Comparison of ENCODE assay signal across 15 cellular contexts in genomic region chr11:31237819-31238771, GRCh38.
DNase-seq lines count a peak whose midpoint lies in the region; ATAC-seq and TF ChIP-seq lines count a peak whose summit lies in the region.
"Had no signal": no experiment of that assay in that cellular context is flagged by ENCODE, and none has a peak within 500 bp of the region (broad histone marks: within the 10 kb centered on the region; RNA-seq: fewer than 3 reads in every experiment).

No MANE protein-coding gene starts in this region.

- H3K27me3 ChIP-seq in ectodermal cell (ENCODE audit: control insufficient read depth, insufficient read depth, low read length, poor library complexity, severe bottlenecking) (no peaks in the 10 kb centered on the region), neural cell (ENCODE audit: insufficient read depth, low read depth, low read length) (peaks cover 21% of the 10 kb centered on the region)

- H3K9me2 ChIP-seq in neural cell (ENCODE audit: insufficient read depth, low read length), result no peaks in the 10 kb centered on the region

- peak overlapping the region; percentile 62 for H3K27ac ChIP-seq in ectodermal cell (ENCODE audit: insufficient read depth, low read depth, low read length, poor library complexity, severe bottlenecking)
- H3K27ac ChIP-seq in neural cell (ENCODE audit: low read length), result no peak overlapping the region
- H3K27ac ChIP-seq: 22Rv1 had no signal

- H3F3A ChIP-seq in neural cell (ENCODE audit: insufficient read depth, low read length, poor library complexity, severe bottlenecking), result no peaks in the 10 kb centered on the region

- TF ChIP-seq EP300 in neural cell (conservative IDR thresholded peaks at IDR 0.05; ENCODE audit: poor library complexity, severe bottlenecking), result no peak

- no peaks in the 10 kb centered on the region for H3K79me2 ChIP-seq in neural cell (replicated peaks; ENCODE audit: insufficient read depth, low read length)

- peaks cover 28% of the 10 kb centered on the region for H3K4me1 ChIP-seq in ectodermal cell (ENCODE audit: control insufficient read depth, insufficient read depth, low read length)

- TF ChIP-seq CTCF in neural cell (IDR thresholded peaks at IDR 0.05; ENCODE audit: poor library complexity, severe bottlenecking), result no peak

- no peak overlapping the region for H3K9ac ChIP-seq in neural cell (ENCODE audit: low read length)

- no peaks in the 10 kb centered on the region for H4K20me1 ChIP-seq in neural cell (ENCODE audit: insufficient read depth)

- H3K4me3 ChIP-seq in ectodermal cell (ENCODE audit: insufficient read depth, low read depth, low read length) (no peak overlapping the region), neural cell (ENCODE audit: low read length) (peak overlapping the region; percentile 32)

- H3K9me3 ChIP-seq in ectodermal cell (ENCODE audit: control insufficient read depth, low read length), result no peaks in the 10 kb centered on the region
- H3K9me3 ChIP-seq in neural cell (ENCODE audit: low read length), result no peaks in the 10 kb centered on the region

- no peak for TF ChIP-seq RAD21 in neural cell (conservative IDR thresholded peaks at IDR 0.05)

- no peak for ATAC-seq in GM21576 (IDR thresholded peaks at IDR 0.05; ENCODE audit: unreplicated experiment)
- ATAC-seq: left colon; natural killer cell treated with Interleukin-12 subunit alpha and Interleukin-12 subunit beta and Interleukin-15 and Interleukin-18, amount 100 ng/mL, for 72 hours had no signal

- WGBS in ectodermal cell, 2 experiments, result 29 to 33% methylated on average over 7 to 8 of the region's 8 CpGs

- H2AFZ ChIP-seq in neural cell (ENCODE audit: low read depth, low read length), result no peak overlapping the region

- peak overlapping the region; percentile 38 for H3K4me2 ChIP-seq in neural cell (ENCODE audit: low read length)

- H3K36me3 ChIP-seq in ectodermal cell (ENCODE audit: control insufficient read depth, insufficient read depth, low read length) (no peaks in the 10 kb centered on the region), neural cell (ENCODE audit: insufficient read depth, low read length) (no peaks in the 10 kb centered on the region)

- DNase-seq in DMS 273 (lab: John Stamatoyannopoulos, UW; ENCODE audit: unreplicated experiment) (peak; percentile 37), DMS 273 treated with DMSO at 0.1 percent for 48 hours (lab: John Stamatoyannopoulos, UW) (no peak), NCI-H1694 (lab: John Stamatoyannopoulos, UW) (peak; percentile 34), NCI-H1092 (lab: John Stamatoyannopoulos, UW) (no peak), NCI-H226 (no peak)
- DNase-seq: activated CD4-positive, alpha-beta T cell treated with anti-CD3 and anti-CD28 coated beads for 48 hours; left colon; NCI-H1105; small intestine; trophoblast cell had no signal

TF ChIP-seq in neural cell, 6 proteins besides CTCF, POLR2A, EP300 and RAD21:
- peak; percentile 16 for TF ChIP-seq SMC3 (conservative IDR thresholded peaks at IDR 0.05; ENCODE audit: poor library complexity)
- no peak for TF ChIP-seq REST (IDR thresholded peaks at IDR 0.05; ENCODE audit: borderline replicate concordance)
- TF ChIP-seq EZH2 (IDR thresholded peaks at IDR 0.05; ENCODE audit: borderline replicate concordance, insufficient read depth, low read length, poor library complexity, severe bottlenecking), result no peak

Comparison
In these comparisons a context has a peak if more than half of its experiments do, and no peak if none do; other contexts are left out.
1. DNase-seq: peak in DMS 273 (single experiment) and NCI-H1694 (single experiment); none in DMS 273 treated with DMSO at 0.1 percent for 48 hours (single experiment), NCI-H1092 (single experiment) and NCI-H226 (single experiment).